Comparison of ENCODE assay signal across 14 cellular contexts in the genomic region with DNA sequence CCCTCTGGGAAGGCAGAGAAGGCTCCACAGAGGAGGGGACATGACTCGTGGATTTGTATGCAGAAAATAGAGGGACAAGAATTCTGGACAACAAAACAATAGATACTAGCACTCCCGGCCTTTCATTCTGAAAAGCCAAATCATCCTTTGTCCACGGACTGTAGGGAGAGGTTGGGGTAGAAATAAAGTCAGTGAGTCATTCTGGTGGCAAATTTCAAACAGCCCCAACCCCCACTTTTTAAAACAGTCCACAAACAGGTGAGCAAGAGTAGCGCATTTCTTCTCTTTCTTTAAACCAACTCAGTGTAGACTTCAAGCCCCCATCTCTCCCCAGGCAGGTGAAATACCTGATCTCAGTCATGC. TPM values are rescaled to one million over a fixed set of nuclear protein-coding genes. Genes with fewer than 3 reads are reported as not detected.
A peak's percentile ranks its signal among the peaks of the same experiment; 100 is the strongest.
DNase-seq lines count a peak whose midpoint lies in the region; TF ChIP-seq lines count a peak whose summit lies in the region.
"Had no signal": no experiment of that assay in that cellular context is flagged by ENCODE, and none has a peak within 500 bp of the region (broad histone marks: within the 10 kb centered on the region; RNA-seq: fewer than 3 reads in every experiment).

No MANE protein-coding gene starts in this region.

- 43 to 56% (median 45%) methylated on average over 4 of the region's 4 CpGs for WGBS in adipose tissue, 3 donors
- WGBS in lower leg skin, 2 donors, result 44 to 46% methylated on average over 4 of the region's 4 CpGs

- H3K27me3 ChIP-seq in ACC112 (ENCODE audit: insufficient read depth, low read length), result no peaks in the 10 kb centered on the region

- intact Hi-C loops in lower leg skin (cut with DNase I; ENCODE audit: low total_unique reads), result no loop called here

- TF ChIP-seq CTCF in fibroblast of the aortic adventitia (IDR thresholded peaks at IDR 0.05; ENCODE audit: insufficient read depth, low read length), result no peak
- no peak for TF ChIP-seq CTCF in lower leg skin (IDR thresholded peaks at IDR 0.05)
- no peak for TF ChIP-seq CTCF in GM10266 (IDR thresholded peaks at IDR 0.05; ENCODE audit: control insufficient read depth, insufficient read depth, low read depth, missing control alignments)

- no peak for DNase-seq in fibroblast of the aortic adventitia (ENCODE audit: low read depth)
- DNase-seq in renal cortical epithelial cell (ENCODE audit: low read depth), result peak; percentile 49
- DNase-seq in NCI-H82 (lab: John Stamatoyannopoulos, UW), result no peak
- no peak for DNase-seq in lower leg skin (ENCODE audit: low spot score in 2 of 2)
- DNase-seq in GM10266 (ENCODE audit: extremely low spot score), result no peak
- no peak for DNase-seq in stimulated activated CD4-positive, alpha-beta T cell treated with anti-CD3 and anti-CD28 coated beads, Interleukin-2, amount 100 ng/mL, for 24 hours
- DNase-seq: activated CD4-positive, alpha-beta T cell treated with anti-CD3 and anti-CD28 coated beads, Interleukin-2, amount 10 ng/mL, durations not matched to agents 7 days and 5 days; naive thymus-derived CD8-positive, alpha-beta T cell; NCI-H1105 treated with DMSO at 0.1 percent for 48 hours; NCI-H748 treated with DMSO at 0.1 percent for 48 hours; stimulated activated CD4-positive, alpha-beta T cell treated with anti-CD3 and anti-CD28 coated beads, Interleukin-2, amount 100 ng/mL, for 48 hours; stimulated activated naive CD8-positive, alpha-beta T cell treated with anti-CD3 and anti-CD28 coated beads, Interleukin-15, Interleukin-2, amounts not matched to agents 100 U/mL and 50 U/mL, for 24 hours had no signal

- H2AFZ ChIP-seq in ACC112 (ENCODE audit: low read length, unreplicated experiment), result peak overlapping the region; percentile 69

- H3K4me1 ChIP-seq in ACC112 (ENCODE audit: control insufficient read depth, insufficient read depth, low read length, unreplicated experiment), result peaks cover 56% of the 10 kb centered on the region

- no peaks in the 10 kb centered on the region for H3K36me3 ChIP-seq in ACC112 (ENCODE audit: insufficient read depth, low read length)

- H3K27ac ChIP-seq in ACC112 (ENCODE audit: low read depth, low read length) (peak overlapping the region; percentile 98), adipose tissue (ENCODE audit: low read depth, low read length) (peak overlapping the region; percentile 29)

- H3K79me2 ChIP-seq in ACC112 (ENCODE audit: control insufficient read depth, insufficient read depth, low read length, unreplicated experiment), result no peaks in the 10 kb centered on the region

- H3K4me3 ChIP-seq in ACC112 (ENCODE audit: low read depth, low read length), result peak overlapping the region; percentile 45
- peak overlapping the region; percentile 20 for H3K4me3 ChIP-seq in fibroblast of the aortic adventitia (ENCODE audit: low read depth, low read length)
- no peak overlapping the region for H3K4me3 ChIP-seq in lower leg skin (ENCODE audit: low read depth, poor library complexity, severe bottlenecking)

- TF ChIP-seq POLR2A in lower leg skin (IDR thresholded peaks at IDR 0.05), result no peak

RNA-seq across cellular contexts. Expression of gene PTPDC1, which starts 56.1 kb away (rescaled TPM):
- polyA plus RNA-seq in adipose tissue, result 1 to 10 TPM; 2.1 to 4.4 (median 3.6) TPM
- total RNA-seq in fibroblast of the aortic adventitia (ENCODE audit: low replicate concordance) (6.6 and 10.8 TPM in 2 replicates), renal cortical epithelial cell (5.6 and 12.5 TPM in 2 replicates), lower leg skin (1 to 10 TPM; 5.9 to 9.1 (median 7.6) TPM)
